In genomic region chr1:30083800-30084464, GRCh38 we compare ENCODE assay signal across 9 cellular contexts.
DNase-seq lines count a peak whose midpoint lies in the region; ATAC-seq, FAIRE-seq and TF ChIP-seq lines count a peak whose summit lies in the region.
"Had no signal": no experiment of that assay in that cellular context is flagged by ENCODE, and none has a peak within 500 bp of the region (broad histone marks: within the 10 kb centered on the region; RNA-seq: fewer than 3 reads in every experiment).

No MANE protein-coding gene starts in this region.

- peaks cover 14% of the 10 kb centered on the region for H3K36me3 Mint-ChIP-seq in Calu3 (ENCODE audit: insufficient read depth, unreplicated experiment)
- H3K36me3 Mint-ChIP-seq in T-helper 2 cell treated with Interferon-gamma antibody and Interleukin-4, amounts not matched to agents 5 μg/mL and 100 μg/mL, for 36 hours (ENCODE audit: low read depth), result no peaks in the 10 kb centered on the region

- FAIRE-seq in pancreas (lab: Jason Lieb, UNC), result no peak

- peaks cover under 1% of the 10 kb centered on the region for H3K27me3 Mint-ChIP-seq in Calu3 (ENCODE audit: unreplicated experiment)
- peaks cover 2% of the 10 kb centered on the region for H3K27me3 Mint-ChIP-seq in T-helper 2 cell treated with Interferon-gamma antibody and Interleukin-4, amounts not matched to agents 5 μg/mL and 100 μg/mL, for 36 hours (ENCODE audit: low read depth)

- H3K27me3 ChIP-seq in SJSA1 (replicated peaks), result no peaks in the 10 kb centered on the region
- no peaks in the 10 kb centered on the region for H3K27me3 ChIP-seq in pancreas

- H3K27ac Mint-ChIP-seq in Calu3 (ENCODE audit: unreplicated experiment), result peak overlapping the region; percentile 87
- H3K27ac Mint-ChIP-seq in T-helper 2 cell treated with Interferon-gamma antibody and Interleukin-4, amounts not matched to agents 5 μg/mL and 100 μg/mL, for 36 hours, result no peak overlapping the region

- peaks cover 19% of the 10 kb centered on the region for H3K4me1 Mint-ChIP-seq in Calu3 (ENCODE audit: low read depth, unreplicated experiment)
- no peaks in the 10 kb centered on the region for H3K4me1 Mint-ChIP-seq in T-helper 2 cell treated with Interferon-gamma antibody and Interleukin-4, amounts not matched to agents 5 μg/mL and 100 μg/mL, for 36 hours (ENCODE audit: low read depth)

- H3K27ac ChIP-seq in SJSA1 (peak overlapping the region; percentile 94), pancreas (peak overlapping the region in 1 of 4 donors; percentile 37)
- H3K27ac ChIP-seq: SJCRH30 had no signal

- BruUV-seq in Calu3 (replicated peaks; lab: Mats Ljungman, UMichigan), result no TSS peak

- peaks cover 34% of the 10 kb centered on the region for H3K4me1 ChIP-seq in SJSA1 (replicated peaks)
- peaks cover 0 to 3% (median 0%) of the 10 kb centered on the region in 3 donors for H3K4me1 ChIP-seq in pancreas

- intact Hi-C loops in Calu3 (cut with micrococcal nuclease; ENCODE audit: unreplicated experiment), result loop anchor here (10.0 kb wide), 1 partner anchor 109 kb away; no protein-coding TSS in a partner anchor
- intact Hi-C loops in pancreas (cut with DNase I), result no loop called here

- DNase-seq in Calu3, result peak; percentile 27
- DNase-seq in SJSA1 (ENCODE audit: low read depth in 1 of 2, low spot score in 2 of 2), result peak; percentile 58 to 88
- DNase-seq in fibroblast of the aortic adventitia (ENCODE audit: low read depth), result peak; percentile 82
- no peak for DNase-seq in pancreas
- no peak for DNase-seq in activated CD8-positive, alpha-beta memory T cell treated with anti-CD3 and anti-CD28 coated beads, Interleukin-2, amount 50 U/mL, for 4 hours
- no peak for DNase-seq in GM10266 (ENCODE audit: extremely low spot score)
- DNase-seq in iPS-NIHi7 (ENCODE audit: extremely low spot score), result no peak
- DNase-seq in T-helper 2 cell treated with Interferon-gamma antibody and Interleukin-4, amounts not matched to agents 5 μg/mL and 100 μg/mL, for 36 hours (ENCODE audit: low spot score), result no peak

- no peak overlapping the region for H3K4me3 ChIP-seq in SJSA1
- no peak overlapping the region for H3K4me3 ChIP-seq in fibroblast of the aortic adventitia (ENCODE audit: low read depth, low read length)
- no peak overlapping the region for H3K4me3 ChIP-seq in pancreas
- H3K4me3 ChIP-seq: SJCRH30 had no signal

- CTCF ChIA-PET in Calu3 (lab: Charles Lee), result interaction anchor here (1.0 kb wide), 1 partner anchor 291 kb away, joined by 4 read pairs; no protein-coding TSS in a partner anchor

- no peaks in the 10 kb centered on the region for H3K36me3 ChIP-seq in SJSA1
- H3K36me3 ChIP-seq in pancreas, result no peaks in the 10 kb centered on the region
- H3K36me3 ChIP-seq: SJCRH30 had no signal

- TF ChIP-seq CTCF in Calu3 (IDR thresholded peaks at IDR 0.05; ENCODE audit: unreplicated experiment) (no peak), fibroblast of the aortic adventitia (IDR thresholded peaks at IDR 0.05; ENCODE audit: insufficient read depth, low read length) (no peak), pancreas (IDR thresholded peaks at IDR 0.05) (no peak), GM10266 (IDR thresholded peaks at IDR 0.05; ENCODE audit: control insufficient read depth, insufficient read depth, low read depth, missing control alignments) (no peak)

- ATAC-seq in pancreas, result peak in 3 of 4 donors; percentile 31 to 71 (median 66)

- peak overlapping the region; percentile 45 for H3K4me3 Mint-ChIP-seq in Calu3 (ENCODE audit: low read depth, unreplicated experiment)
- H3K4me3 Mint-ChIP-seq in T-helper 2 cell treated with Interferon-gamma antibody and Interleukin-4, amounts not matched to agents 5 μg/mL and 100 μg/mL, for 36 hours, result no peak overlapping the region

- no peaks in the 10 kb centered on the region for H3K9me3 Mint-ChIP-seq in Calu3 (ENCODE audit: low read depth, unreplicated experiment)
- H3K9me3 Mint-ChIP-seq in T-helper 2 cell treated with Interferon-gamma antibody and Interleukin-4, amounts not matched to agents 5 μg/mL and 100 μg/mL, for 36 hours, result no peaks in the 10 kb centered on the region

- H3K9me3 ChIP-seq in SJSA1 (replicated peaks) (no peaks in the 10 kb centered on the region), pancreas (no peaks in the 10 kb centered on the region)
- H3K9me3 ChIP-seq: SJCRH30 had no signal

- 32 to 35% methylated on average over 11 of the region's 11 CpGs for WGBS in pancreas, 2 donors

Comparison
In these comparisons a context has a peak if more than half of its experiments do, and no peak if none do; other contexts are left out.
1. DNase-seq: peak in Calu3 (single experiment), SJSA1 (2 of 2) and fibroblast of the aortic adventitia (single experiment); none in pancreas (0 of 6), activated CD8-positive, alpha-beta memory T cell treated with anti-CD3 and anti-CD28 coated beads, Interleukin-2, amount 50 U/mL, for 4 hours (single experiment), GM10266 (single experiment), iPS-NIHi7 (single experiment) and T-helper 2 cell treated with Interferon-gamma antibody and Interleukin-4, amounts not matched to agents 5 μg/mL and 100 μg/mL, for 36 hours (single experiment).